In genomic region chr7:47266131-47266706, GRCh38 we compare ENCODE assay signal across 8 cellular contexts.
DNase-seq lines count a peak whose midpoint lies in the region; ATAC-seq and TF ChIP-seq lines count a peak whose summit lies in the region.

No MANE protein-coding gene starts in this region.

- no peak overlapping the region for H3K4me3 ChIP-seq in left ventricle myocardium inferior

- peak; percentile 96 for TF ChIP-seq CTCF in left ventricle myocardium inferior (IDR thresholded peaks at IDR 0.05; ENCODE audit: borderline replicate concordance)

- no peaks in the 10 kb centered on the region for H3K9me3 Mint-ChIP-seq in activated naive CD8-positive, alpha-beta T cell treated with anti-CD3 and anti-CD28 coated beads, Interleukin-2, amount 50 U/mL, for 24 hours

- intact Hi-C loops in left ventricle myocardium inferior (cut with micrococcal nuclease) = loop anchor here (2.0 kb wide), 1 partner anchor 553 kb away; no protein-coding TSS in a partner anchor
- intact Hi-C loops in posterior vena cava (cut with DNase I) = loop anchor here (2.0 to 10.0 kb wide), 2 partner anchors 553 to 559 kb away; no protein-coding TSS in a partner anchor

- peaks cover 4% of the 10 kb centered on the region for H3K4me1 Mint-ChIP-seq in activated naive CD8-positive, alpha-beta T cell treated with anti-CD3 and anti-CD28 coated beads, Interleukin-2, amount 50 U/mL, for 24 hours

- H3K27me3 Mint-ChIP-seq in activated naive CD8-positive, alpha-beta T cell treated with anti-CD3 and anti-CD28 coated beads, Interleukin-2, amount 50 U/mL, for 24 hours = peaks cover 2% of the 10 kb centered on the region

- peaks cover 17% of the 10 kb centered on the region for H3K4me1 ChIP-seq in left ventricle myocardium inferior

- no peak overlapping the region for H3K27ac Mint-ChIP-seq in activated naive CD8-positive, alpha-beta T cell treated with anti-CD3 and anti-CD28 coated beads, Interleukin-2, amount 50 U/mL, for 24 hours

- peaks cover 16% of the 10 kb centered on the region for H3K9me3 ChIP-seq in left ventricle myocardium inferior (replicated peaks)

- no peaks in the 10 kb centered on the region for H3K36me3 ChIP-seq in left ventricle myocardium inferior

- H3K27ac ChIP-seq in left ventricle myocardium inferior (replicated peaks) = peak overlapping the region; percentile 18

- ATAC-seq in GM18909 (IDR thresholded peaks at IDR 0.05; ENCODE audit: poor library complexity, unreplicated experiment) = peak; percentile 85
- ATAC-seq in HG03280 (IDR thresholded peaks at IDR 0.05; ENCODE audit: unreplicated experiment) = peak; percentile 85
- ATAC-seq in activated naive CD8-positive, alpha-beta T cell treated with anti-CD3 and anti-CD28 coated beads, Interleukin-2, amount 50 U/mL, for 24 hours = peak; percentile 71

- no peaks in the 10 kb centered on the region for H3K36me3 Mint-ChIP-seq in activated naive CD8-positive, alpha-beta T cell treated with anti-CD3 and anti-CD28 coated beads, Interleukin-2, amount 50 U/mL, for 24 hours (ENCODE audit: low read depth)

- no peaks in the 10 kb centered on the region for H3K27me3 ChIP-seq in left ventricle myocardium inferior (ENCODE audit: low read depth)

- no peak overlapping the region for H3K4me3 Mint-ChIP-seq in activated naive CD8-positive, alpha-beta T cell treated with anti-CD3 and anti-CD28 coated beads, Interleukin-2, amount 50 U/mL, for 24 hours

- peak; percentile 91 for DNase-seq in COLO829 (ENCODE audit: low spot score)
- peak; percentile 72 for DNase-seq in NCI-H82 (lab: John Stamatoyannopoulos, UW)
- peak; percentile 58 for DNase-seq in activated naive CD8-positive, alpha-beta T cell treated with anti-CD3 and anti-CD28 coated beads, Interleukin-2, amount 50 U/mL, for 24 hours
- DNase-seq in left ventricle myocardium inferior = peak; percentile 44
- DNase-seq in posterior vena cava (ENCODE audit: low spot score) = peak; percentile 78
- no peak for DNase-seq in central memory CD4-positive, alpha-beta T cell
